Comparison of ENCODE assay signal across 1 cellular context in the genomic region with DNA sequence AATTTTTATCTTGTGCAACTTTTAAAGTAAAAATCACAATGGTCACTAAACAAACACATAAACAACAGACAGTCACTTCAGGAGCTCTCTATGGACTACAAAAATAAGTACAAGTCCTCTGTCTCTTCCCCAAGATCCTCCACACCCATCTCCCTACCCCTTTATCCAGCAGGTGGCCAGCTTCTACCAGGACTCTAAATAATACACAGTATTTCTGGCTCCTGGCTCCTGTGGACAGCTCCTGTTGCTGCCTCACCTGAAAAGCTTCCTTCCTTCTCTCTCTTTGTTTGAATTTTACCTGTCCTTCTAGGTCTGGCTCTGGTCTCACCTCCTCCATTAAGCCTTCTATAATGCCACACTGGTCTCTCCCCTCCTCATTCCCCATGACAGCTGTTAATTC.
TF ChIP-seq lines count a peak whose summit lies in the region.

No MANE protein-coding gene starts in this region.

TF ChIP-seq in HEK293, 187 proteins besides CTCF, POLR2A, EP300 and RAD21 (continued from another document):
- TF ChIP-seq, protein P1, sequence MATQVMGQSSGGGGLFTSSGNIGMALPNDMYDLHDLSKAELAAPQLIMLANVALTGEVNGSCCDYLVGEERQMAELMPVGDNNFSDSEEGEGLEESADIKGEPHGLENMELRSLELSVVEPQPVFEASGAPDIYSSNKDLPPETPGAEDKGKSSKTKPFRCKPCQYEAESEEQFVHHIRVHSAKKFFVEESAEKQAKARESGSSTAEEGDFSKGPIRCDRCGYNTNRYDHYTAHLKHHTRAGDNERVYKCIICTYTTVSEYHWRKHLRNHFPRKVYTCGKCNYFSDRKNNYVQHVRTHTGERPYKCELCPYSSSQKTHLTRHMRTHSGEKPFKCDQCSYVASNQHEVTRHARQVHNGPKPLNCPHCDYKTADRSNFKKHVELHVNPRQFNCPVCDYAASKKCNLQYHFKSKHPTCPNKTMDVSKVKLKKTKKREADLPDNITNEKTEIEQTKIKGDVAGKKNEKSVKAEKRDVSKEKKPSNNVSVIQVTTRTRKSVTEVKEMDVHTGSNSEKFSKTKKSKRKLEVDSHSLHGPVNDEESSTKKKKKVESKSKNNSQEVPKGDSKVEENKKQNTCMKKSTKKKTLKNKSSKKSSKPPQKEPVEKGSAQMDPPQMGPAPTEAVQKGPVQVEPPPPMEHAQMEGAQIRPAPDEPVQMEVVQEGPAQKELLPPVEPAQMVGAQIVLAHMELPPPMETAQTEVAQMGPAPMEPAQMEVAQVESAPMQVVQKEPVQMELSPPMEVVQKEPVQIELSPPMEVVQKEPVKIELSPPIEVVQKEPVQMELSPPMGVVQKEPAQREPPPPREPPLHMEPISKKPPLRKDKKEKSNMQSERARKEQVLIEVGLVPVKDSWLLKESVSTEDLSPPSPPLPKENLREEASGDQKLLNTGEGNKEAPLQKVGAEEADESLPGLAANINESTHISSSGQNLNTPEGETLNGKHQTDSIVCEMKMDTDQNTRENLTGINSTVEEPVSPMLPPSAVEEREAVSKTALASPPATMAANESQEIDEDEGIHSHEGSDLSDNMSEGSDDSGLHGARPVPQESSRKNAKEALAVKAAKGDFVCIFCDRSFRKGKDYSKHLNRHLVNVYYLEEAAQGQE (tag by site-specific recombination; IDR thresholded peaks at IDR 0.05) = 0 out of 2 replicates have a peak, but pooled peaks have one; percentile 15
- no peak for TF ChIP-seq ZNF324 (tag by site-specific recombination; IDR thresholded peaks at IDR 0.05)
- TF ChIP-seq ZNF302 (tag by site-specific recombination; IDR thresholded peaks at IDR 0.05; ENCODE audit: low read depth) = no peak
